In genomic region chr20:40513010-40513409, GRCh38 we compare ENCODE assay signal across 15 cellular contexts.
DNase-seq lines count a peak whose midpoint lies in the region; ATAC-seq and TF ChIP-seq lines count a peak whose summit lies in the region.
"Had no signal": no experiment of that assay in that cellular context is flagged by ENCODE, and none has a peak within 500 bp of the region (broad histone marks: within the 10 kb centered on the region; RNA-seq: fewer than 3 reads in every experiment).

No MANE protein-coding gene starts in this region.

- no peaks in the 10 kb centered on the region for H3K36me3 Mint-ChIP-seq in MCF 10A (ENCODE audit: insufficient read depth, unreplicated experiment)
- H3K36me3 Mint-ChIP-seq: CD4-positive, CD25-positive, alpha-beta regulatory T cell had no signal

- no peaks in the 10 kb centered on the region for H3K27me3 Mint-ChIP-seq in MCF 10A (ENCODE audit: insufficient read depth, unreplicated experiment)
- H3K27me3 Mint-ChIP-seq: CD4-positive, CD25-positive, alpha-beta regulatory T cell had no signal

- peak overlapping the region; percentile 82 for H3K27ac Mint-ChIP-seq in MCF 10A (ENCODE audit: low read depth, unreplicated experiment)
- H3K27ac Mint-ChIP-seq: CD4-positive, CD25-positive, alpha-beta regulatory T cell had no signal

- no peak for TF ChIP-seq CTCF in MCF 10A (IDR thresholded peaks at IDR 0.05; ENCODE audit: unreplicated experiment)
- no peak for TF ChIP-seq CTCF in breast epithelium (IDR thresholded peaks at IDR 0.05)
- TF ChIP-seq CTCF in astrocyte of the spinal cord (IDR thresholded peaks at IDR 0.05; ENCODE audit: low read depth, low read length): no peak
- no peak for TF ChIP-seq CTCF in lower lobe of right lung (IDR thresholded peaks at IDR 0.05)

- POLR2A ChIA-PET in MCF 10A (lab: Yijun Ruan, JAX): interaction anchor here (0.8 to 9.5 kb wide), 2 partner anchors 13 to 176 kb away, joined by 5 to 58 read pairs; partner anchors contain the start of gene MAFB

- no peaks in the 10 kb centered on the region for H3K27me3 ChIP-seq in breast epithelium
- H3K27me3 ChIP-seq in lower lobe of right lung (ENCODE audit: low read depth): no peaks in the 10 kb centered on the region
- H3K27me3 ChIP-seq: BLaER1 treated with 17β-estradiol and CSF1 and Interleukin-3, amounts not matched to agents 10 nM and 100 nM had no signal

- intact Hi-C loops in MCF 10A (cut with micrococcal nuclease): loop anchor here (5.0 kb wide), 1 partner anchor 49 kb away; no protein-coding TSS in a partner anchor
- intact Hi-C loops in breast epithelium (cut with DNase I; ENCODE audit: low total_unique reads): no loop called here
- intact Hi-C loops in lower lobe of right lung (cut with DNase I): no loop called here
- intact Hi-C loops in Right ventricle myocardium superior (cut with DNase I): no loop called here

- TF ChIP-seq POLR2A in breast epithelium (IDR thresholded peaks at IDR 0.05): no peak

- DNase-seq in MCF 10A (ENCODE audit: unreplicated experiment) (no peak), breast epithelium (ENCODE audit: low spot score in 2 of 2) (no peak), astrocyte of the spinal cord (ENCODE audit: low read depth, low spot score) (peak; percentile 51), lower lobe of right lung (no peak), foreskin melanocyte (no peak), Right ventricle myocardium superior (no peak)
- DNase-seq: 8988T; CD4-positive, CD25-positive, alpha-beta regulatory T cell; DMS53; GOT3; H9 had no signal

- H3K9me3 Mint-ChIP-seq in MCF 10A (ENCODE audit: unreplicated experiment): no peaks in the 10 kb centered on the region
- H3K9me3 Mint-ChIP-seq: H9 had no signal

- H3K9me3 ChIP-seq in breast epithelium (no peaks in the 10 kb centered on the region), lower lobe of right lung (no peaks in the 10 kb centered on the region)

- no peak overlapping the region for H3K4me3 ChIP-seq in breast epithelium
- H3K4me3 ChIP-seq in astrocyte of the spinal cord (ENCODE audit: low read depth, low read length): no peak overlapping the region
- H3K4me3 ChIP-seq in lower lobe of right lung: no peak overlapping the region
- H3K4me3 ChIP-seq: BLaER1 treated with 17β-estradiol and CSF1 and Interleukin-3, amounts not matched to agents 10 nM and 100 nM; K562 had no signal

- no peak overlapping the region for H3K4me3 Mint-ChIP-seq in MCF 10A (ENCODE audit: unreplicated experiment)
- H3K4me3 Mint-ChIP-seq: CD4-positive, CD25-positive, alpha-beta regulatory T cell; H9 had no signal

- H3K27ac ChIP-seq in breast epithelium: no peak overlapping the region
- H3K27ac ChIP-seq in lower lobe of right lung: no peak overlapping the region
- H3K27ac ChIP-seq: HL-60 had no signal

- in situ Hi-C loops in astrocyte of the spinal cord (cut with HindIII; ENCODE audit: low sequenced_read_pairs): no loop called here

- H3K4me1 ChIP-seq in breast epithelium: peaks cover 0 to 5% of the 10 kb centered on the region in 2 donors
- no peaks in the 10 kb centered on the region for H3K4me1 ChIP-seq in lower lobe of right lung

- no peaks in the 10 kb centered on the region for H3K36me3 ChIP-seq in breast epithelium
- H3K36me3 ChIP-seq in lower lobe of right lung: no peaks in the 10 kb centered on the region
- H3K36me3 ChIP-seq: BLaER1 treated with 17β-estradiol and CSF1 and Interleukin-3, amounts not matched to agents 10 nM and 100 nM had no signal

- no TSS peak for BruUV-seq in MCF 10A (replicated peaks; lab: Mats Ljungman, UMichigan)

- CTCF ChIA-PET in MCF 10A (lab: Yijun Ruan, JAX): no interaction called here

- peaks cover 41% of the 10 kb centered on the region for H3K4me1 Mint-ChIP-seq in MCF 10A (ENCODE audit: insufficient read depth, unreplicated experiment)
- H3K4me1 Mint-ChIP-seq: CD4-positive, CD25-positive, alpha-beta regulatory T cell had no signal

- peak; percentile 56 to 65 for ATAC-seq in lower lobe of right lung
- no peak for ATAC-seq in HG03175 (IDR thresholded peaks at IDR 0.05; ENCODE audit: unreplicated experiment)
- ATAC-seq in Right ventricle myocardium superior (ENCODE audit: poor library complexity): no peak
- ATAC-seq: K562 had no signal

Comparison
In these comparisons a context has a peak if more than half of its experiments do, and no peak if none do; other contexts are left out.
1. ATAC-seq: peak in lower lobe of right lung (2 of 2); none in HG03175 (single experiment) and Right ventricle myocardium superior (single experiment).